Comparison of ENCODE assay signal across 26 cellular contexts in genomic region chr12:72444125-72444524, GRCh38.
"Had no signal": no experiment of that assay in that cellular context is flagged by ENCODE, and none has a peak within 500 bp of the region (broad histone marks: within the 10 kb centered on the region; RNA-seq: fewer than 3 reads in every experiment).

No MANE protein-coding gene starts in this region.

- H3K4me1 Mint-ChIP-seq: activated CD4-positive, alpha-beta T cell treated with anti-CD3 and anti-CD28 coated beads, Interleukin-2, amount 10 ng/mL, durations not matched to agents 24 days and 14 days had no signal

- H3K27me3 ChIP-seq: adrenal gland, body of pancreas had no signal

- H3K36me3 ChIP-seq: adrenal gland, WERI-Rb-1 had no signal

- H3K27ac Mint-ChIP-seq: activated CD4-positive, alpha-beta T cell treated with anti-CD3 and anti-CD28 coated beads, Interleukin-2, amount 10 ng/mL, durations not matched to agents 24 days and 14 days; activated CD8-positive, alpha-beta T cell treated with anti-CD3 and anti-CD28 coated beads for 36 hours; activated naive CD4-positive, alpha-beta T cell treated with anti-CD3 and anti-CD28 coated beads for 36 hours; activated naive CD4-positive, alpha-beta T cell treated with anti-CD3 and anti-CD28 coated beads, Interleukin-2, amount 50 U/mL, for 72 hours; activated T-cell treated with anti-CD3 and anti-CD28 coated beads, Interleukin-2, amount 50 U/mL, for 24 hours had no signal

- H3K4me3 Mint-ChIP-seq: activated CD4-positive, alpha-beta T cell treated with anti-CD3 and anti-CD28 coated beads, Interleukin-2, amount 10 ng/mL, durations not matched to agents 24 days and 14 days; activated CD8-positive, alpha-beta T cell treated with anti-CD3 and anti-CD28 coated beads for 36 hours; activated naive CD4-positive, alpha-beta T cell treated with anti-CD3 and anti-CD28 coated beads for 36 hours; activated T-cell treated with anti-CD3 and anti-CD28 coated beads, Interleukin-2, amount 50 U/mL, for 24 hours had no signal

- H3K4me1 ChIP-seq: adrenal gland had no signal

- H3K9me3 ChIP-seq: adrenal gland, body of pancreas had no signal

- H3K27ac ChIP-seq: adrenal gland, body of pancreas, WERI-Rb-1 had no signal

- H3K27me3 Mint-ChIP-seq: activated CD4-positive, alpha-beta T cell treated with anti-CD3 and anti-CD28 coated beads, Interleukin-2, amount 10 ng/mL, durations not matched to agents 24 days and 14 days; activated CD8-positive, alpha-beta T cell treated with anti-CD3 and anti-CD28 coated beads for 36 hours; activated T-cell treated with anti-CD3 and anti-CD28 coated beads, Interleukin-2, amount 50 U/mL, for 24 hours had no signal

- H3K4me3 ChIP-seq: adrenal gland, body of pancreas had no signal

- H3K36me3 Mint-ChIP-seq: activated naive CD4-positive, alpha-beta T cell treated with anti-CD3 and anti-CD28 coated beads, Interleukin-2, amount 50 U/mL, for 72 hours had no signal

- ATAC-seq: activated CD8-positive, alpha-beta T cell treated with anti-CD3 and anti-CD28 coated beads for 36 hours; activated naive CD4-positive, alpha-beta T cell treated with anti-CD3 and anti-CD28 coated beads, Interleukin-2, amount 50 U/mL, for 72 hours; body of pancreas had no signal

- DNase-seq: activated CD4-positive, alpha-beta T cell treated with anti-CD3 and anti-CD28 coated beads, Interleukin-2, amount 10 ng/mL, durations not matched to agents 24 days and 14 days; activated CD4-positive, alpha-beta T cell treated with anti-CD3 and anti-CD28 coated beads, Interleukin-2, amount 50 U/mL, for 4 hours; activated CD8-positive, alpha-beta T cell treated with anti-CD3 and anti-CD28 coated beads for 36 hours; activated gamma-delta T cell treated with Interleukin-2 at 50 U/mL for 16 hours; activated naive CD4-positive, alpha-beta T cell treated with anti-CD3 and anti-CD28 coated beads for 36 hours; activated T-cell treated with anti-CD3 and anti-CD28 coated beads, Interleukin-2, amount 50 U/mL, for 24 hours; adrenal gland; body of pancreas; caudate nucleus; cerebellar nuclear complex; NCI-H1092 treated with DMSO at 0.1 percent for 48 hours; NCI-H1417; NCI-H146; NCI-H187; NCI-H2029 treated with DMSO at 0.1 percent for 48 hours; NCI-H2107; NCI-H2171; NCI-H510A; NCI-H526; NCI-H748 treated with DMSO at 0.1 percent for 48 hours; Right ventricle myocardium superior; T1000; WERI-Rb-1 had no signal

- FAIRE-seq: astrocyte, bronchial epithelial cell had no signal
